In the genomic region with DNA sequence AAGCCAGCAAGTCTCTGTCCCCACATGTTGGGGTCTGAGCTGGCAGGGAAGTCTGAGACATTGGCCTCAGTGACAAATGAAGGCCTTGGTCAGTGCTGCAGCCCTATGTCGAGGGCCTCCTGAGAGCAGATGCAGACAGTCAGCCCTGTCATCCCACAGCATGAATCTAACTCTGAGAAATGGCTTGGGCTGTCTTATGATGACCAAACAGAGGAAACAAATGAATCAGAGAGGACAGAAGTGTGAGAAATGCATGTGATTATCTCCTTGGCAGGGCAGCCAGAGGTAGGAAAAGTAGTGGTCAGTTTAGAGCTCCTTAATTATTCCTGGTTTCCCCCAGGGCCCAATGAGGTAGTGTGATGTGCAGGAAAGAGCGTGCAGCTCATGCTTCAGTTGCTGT, we compare ENCODE assay signal across 23 cellular contexts.
DNase-seq lines count a peak whose midpoint lies in the region; ATAC-seq, FAIRE-seq and TF ChIP-seq lines count a peak whose summit lies in the region.
"Had no signal": no experiment of that assay in that cellular context is flagged by ENCODE, and none has a peak within 500 bp of the region (broad histone marks: within the 10 kb centered on the region; RNA-seq: fewer than 3 reads in every experiment).

No MANE protein-coding gene starts in this region.

- no peak overlapping the region for H3K4me3 Mint-ChIP-seq in astrocyte (ENCODE audit: unreplicated experiment)
- H3K4me3 Mint-ChIP-seq: IgD-negative memory B cell had no signal

- peak; percentile 9 for DNase-seq in astrocyte (ENCODE audit: low read depth)
- DNase-seq in kidney tubule cell (ENCODE audit: low spot score) = peak; percentile 74
- DNase-seq in stimulated activated CD8-positive, alpha-beta memory T cell treated with anti-CD3 and anti-CD28 coated beads, Interleukin-4, amount 100 ng/mL, for 48 hours = no peak
- DNase-seq in NCI-H446 treated with DMSO at 0.1 percent for 48 hours (lab: John Stamatoyannopoulos, UW) = no peak
- DNase-seq in hippocampal formation (lab: John Stamatoyannopoulos, UW) = no peak
- DNase-seq in thyroid gland = no peak
- DNase-seq: BE2C, Calu3, DMS153, DND-41, H7, NCI-H1048, NCI-H1417, NCI-H1694 treated with DMSO at 0.1 percent for 48 hours, NCI-H2081, NCI-H2227 treated with DMSO at 0.1 percent for 48 hours, NCI-H510A, NCI-H69, SHP77 treated with DMSO at 0.1 percent for 48 hours had no signal

- FAIRE-seq in astrocyte (lab: Jason Lieb, UNC) = no peak
- FAIRE-seq: GM19239 had no signal

- H4K20me1 ChIP-seq in astrocyte (ENCODE audit: insufficient read depth, low read length) = no peaks in the 10 kb centered on the region

- H3K9ac ChIP-seq in astrocyte (ENCODE audit: low read length) = no peak overlapping the region
- H3K9ac ChIP-seq: KMS-11 had no signal

- peaks cover 3% of the 10 kb centered on the region for H3K4me1 ChIP-seq in astrocyte (ENCODE audit: insufficient read depth, low read length)
- H3K4me1 ChIP-seq in thyroid gland = no peaks in the 10 kb centered on the region
- H3K4me1 ChIP-seq: BE2C had no signal

- peaks cover 4% of the 10 kb centered on the region for H3K4me1 Mint-ChIP-seq in astrocyte (ENCODE audit: low read depth, unreplicated experiment)
- H3K4me1 Mint-ChIP-seq: IgD-negative memory B cell had no signal

- H3K27me3 ChIP-seq in astrocyte (ENCODE audit: insufficient read depth, low read length) (no peaks in the 10 kb centered on the region), thyroid gland (no peaks in the 10 kb centered on the region)
- H3K27me3 ChIP-seq: BE2C had no signal

- 81 to 85% methylated on average over 2 of the region's 2 CpGs for WGBS in thyroid gland, 2 donors

- H3K4me3 ChIP-seq in astrocyte (ENCODE audit: insufficient read depth, low read depth, low read length) (no peak overlapping the region), thyroid gland (replicated peaks in 1 of 3) (no peak overlapping the region)

- H3K27me3 Mint-ChIP-seq in astrocyte (ENCODE audit: low read depth, unreplicated experiment) = peaks cover 4% of the 10 kb centered on the region
- H3K27me3 Mint-ChIP-seq: IgD-negative memory B cell had no signal

- no peaks in the 10 kb centered on the region for H3K9me3 Mint-ChIP-seq in astrocyte (ENCODE audit: unreplicated experiment)
- H3K9me3 Mint-ChIP-seq: IgD-negative memory B cell had no signal

- peak; percentile 35 for ATAC-seq in HG03432 (IDR thresholded peaks at IDR 0.05; ENCODE audit: unreplicated experiment)

- no peaks in the 10 kb centered on the region for H3K79me2 ChIP-seq in astrocyte (ENCODE audit: insufficient read depth, low read length)

- H3K9me3 ChIP-seq in astrocyte (ENCODE audit: insufficient read depth, low read depth, low read length) (no peaks in the 10 kb centered on the region), thyroid gland (no peaks in the 10 kb centered on the region)
- H3K9me3 ChIP-seq: BE2C had no signal

- no peak overlapping the region for H3K27ac Mint-ChIP-seq in astrocyte (ENCODE audit: unreplicated experiment)
- H3K27ac Mint-ChIP-seq: IgD-negative memory B cell had no signal

- intact Hi-C loops in thyroid gland (cut with DNase I) = no loop called here

- H3K36me3 Mint-ChIP-seq in astrocyte (ENCODE audit: low read depth, unreplicated experiment) = no peaks in the 10 kb centered on the region
- H3K36me3 Mint-ChIP-seq: IgD-negative memory B cell had no signal

- H3K36me3 ChIP-seq in astrocyte (ENCODE audit: insufficient read depth, low read length) = no peaks in the 10 kb centered on the region
- H3K36me3 ChIP-seq in thyroid gland = no peaks in the 10 kb centered on the region
- H3K36me3 ChIP-seq: BE2C had no signal

- no peak overlapping the region for H2AFZ ChIP-seq in astrocyte (ENCODE audit: low read depth, low read length)

- H3K4me2 ChIP-seq in astrocyte (ENCODE audit: low read length) = no peak overlapping the region
- H3K4me2 ChIP-seq: KMS-11 had no signal

- H3K27ac ChIP-seq in astrocyte (ENCODE audit: low read depth, low read length) (no peak overlapping the region), thyroid gland (no peak overlapping the region)
- H3K27ac ChIP-seq: KMS-11 had no signal

- TF ChIP-seq POLR2A in thyroid gland (IDR thresholded peaks at IDR 0.05) = no peak

- TF ChIP-seq CTCF in astrocyte (IDR thresholded peaks at IDR 0.05; ENCODE audit: insufficient read depth, low read depth, low read length) (no peak), thyroid gland (IDR thresholded peaks at IDR 0.05) (no peak)

Comparison
In these comparisons a context has a peak if more than half of its experiments do, and no peak if none do; other contexts are left out.
1. DNase-seq: peak in astrocyte (single experiment) and kidney tubule cell (single experiment); none in stimulated activated CD8-positive, alpha-beta memory T cell treated with anti-CD3 and anti-CD28 coated beads, Interleukin-4, amount 100 ng/mL, for 48 hours (single experiment), NCI-H446 treated with DMSO at 0.1 percent for 48 hours (single experiment), hippocampal formation (0 of 2) and thyroid gland (0 of 2).